10 cellular contexts compared by ENCODE assay signal in the genomic region with DNA sequence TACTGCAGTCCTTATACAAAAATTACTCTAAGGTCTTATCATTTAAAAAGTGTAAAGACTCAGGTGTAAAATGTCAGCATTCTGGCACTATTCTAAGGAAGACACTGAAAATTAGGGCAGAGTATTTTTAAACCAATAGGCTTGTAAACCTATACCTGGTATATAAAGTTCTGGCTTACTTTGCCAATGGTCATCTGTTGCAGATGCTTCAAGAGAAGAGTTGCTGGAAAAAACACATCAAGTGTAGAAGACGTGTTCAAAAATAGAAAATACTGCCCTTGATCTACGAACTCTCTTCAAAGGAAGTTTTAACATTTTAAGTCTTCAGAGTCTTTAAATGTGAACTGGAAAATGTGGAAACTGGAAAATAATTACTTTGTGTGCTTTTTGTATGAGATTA. TPM values are rescaled to one million over a fixed set of nuclear protein-coding genes. Genes with fewer than 3 reads are reported as not detected.
DNase-seq lines count a peak whose midpoint lies in the region; ATAC-seq and TF ChIP-seq lines count a peak whose summit lies in the region.
"Had no signal": no experiment of that assay in that cellular context is flagged by ENCODE, and none has a peak within 500 bp of the region (broad histone marks: within the 10 kb centered on the region; RNA-seq: fewer than 3 reads in every experiment).

No MANE protein-coding gene starts in this region.

- H2AFZ ChIP-seq in fibroblast of lung (ENCODE audit: low read length), result no peak overlapping the region

- H3K9ac ChIP-seq in fibroblast of lung (ENCODE audit: insufficient read depth, low read length), result peak overlapping the region; percentile 13
- peak overlapping the region; percentile 79 to 88 (median 85) for H3K9ac ChIP-seq in skeletal muscle tissue (ENCODE audit: low read depth in 1 of 3, low read length in 3 of 3)

- no peaks in the 10 kb centered on the region for H3K9me3 Mint-ChIP-seq in T-helper 1 cell treated with Interleukin-12 subunit alpha and Interleukin-12 subunit beta and Interleukin-4 antibody, amounts not matched to agents 30 μg/mL and 1 μg/mL, for 36 hours

- H3K79me2 ChIP-seq in fibroblast of lung (ENCODE audit: control insufficient read depth, insufficient read depth, low read length), result peaks cover 54% of the 10 kb centered on the region

- H3K27ac ChIP-seq in Panc1 (ENCODE audit: low read length) (peak overlapping the region; percentile 55; the same call in 1 of the 2 replicates), fibroblast of lung (ENCODE audit: insufficient read depth, low read length) (peak overlapping the region; percentile 18), skeletal muscle tissue (ENCODE audit: low read depth, low read length) (peak overlapping the region; percentile 80)

- peaks cover 48% of the 10 kb centered on the region for H3K4me1 Mint-ChIP-seq in T-helper 1 cell treated with Interleukin-12 subunit alpha and Interleukin-12 subunit beta and Interleukin-4 antibody, amounts not matched to agents 30 μg/mL and 1 μg/mL, for 36 hours (ENCODE audit: low read depth)

- no peak for DNase-seq in T-helper 1 cell
- no peak for DNase-seq in Panc1 (ENCODE audit: low read depth, low spot score)
- DNase-seq in fibroblast of lung (ENCODE audit: low read depth in 2 of 2), result no peak
- DNase-seq in iPS-NIHi11 (ENCODE audit: low spot score), result no peak
- DNase-seq: kidney, NCI-H1694 treated with DMSO at 0.1 percent for 48 hours had no signal

- CTCF ChIA-PET in Panc1 (lab: Charles Lee), result no interaction called here

- no peak for TF ChIP-seq CTCF in Panc1 (IDR thresholded peaks at IDR 0.05)
- TF ChIP-seq CTCF in fibroblast of lung (conservative IDR thresholded peaks at IDR 0.05 in 1 of 2, IDR thresholded peaks at IDR 0.05 in 1 of 2; ENCODE audit: low read depth in 1 of 2, low read length in 2 of 2), result no peak

- no peak for ATAC-seq in Panc1
- no peak for ATAC-seq in GM18861 (IDR thresholded peaks at IDR 0.05; ENCODE audit: unreplicated experiment)
- ATAC-seq in HG03521 (IDR thresholded peaks at IDR 0.05; ENCODE audit: unreplicated experiment), result no peak

- BruUV-seq in Panc1 (replicated peaks; lab: Mats Ljungman, UMichigan), result no TSS peak

- no peak overlapping the region for H3K4me3 ChIP-seq in Panc1 (ENCODE audit: low read depth in 2 of 2, low read length in 2 of 2)
- H3K4me3 ChIP-seq in fibroblast of lung (replicated peaks in 1 of 4; ENCODE audit: control extremely low read depth in 1 of 4, insufficient read depth in 1 of 4, low read depth in 3 of 4, low read length in 4 of 4), result peak overlapping the region; percentile 21 to 71 (median 43)
- H3K4me3 ChIP-seq in skeletal muscle tissue (ENCODE audit: low read length in 3 of 3), result peak overlapping the region; percentile 61 to 89 (median 72)

- peak overlapping the region; percentile 99 for H3K4me2 ChIP-seq in fibroblast of lung (ENCODE audit: extremely low read depth, insufficient read depth, low read length)

- no peaks in the 10 kb centered on the region for H3K27me3 ChIP-seq in Panc1 (ENCODE audit: control insufficient read depth, insufficient read depth, low read length)
- H3K27me3 ChIP-seq in fibroblast of lung (ENCODE audit: control insufficient read depth, insufficient read depth, low read length), result no peaks in the 10 kb centered on the region
- no peaks in the 10 kb centered on the region for H3K27me3 ChIP-seq in skeletal muscle tissue (ENCODE audit: control insufficient read depth in 3 of 3, insufficient read depth in 3 of 3, low read length in 3 of 3)

- no peaks in the 10 kb centered on the region for H3K9me3 ChIP-seq in Panc1 (ENCODE audit: control insufficient read depth, insufficient read depth, low read depth, low read length)
- H3K9me3 ChIP-seq in fibroblast of lung (ENCODE audit: control insufficient read depth, insufficient read depth, low read depth, low read length), result no peaks in the 10 kb centered on the region
- H3K9me3 ChIP-seq in skeletal muscle tissue (ENCODE audit: control insufficient read depth in 3 of 3, low read length in 3 of 3), result no peaks in the 10 kb centered on the region

- H3K36me3 ChIP-seq in Panc1 (ENCODE audit: control insufficient read depth, insufficient read depth, low read length), result no peaks in the 10 kb centered on the region
- H3K36me3 ChIP-seq in fibroblast of lung (ENCODE audit: control insufficient read depth, insufficient read depth, low read length), result no peaks in the 10 kb centered on the region
- H3K36me3 ChIP-seq in skeletal muscle tissue (ENCODE audit: control insufficient read depth in 3 of 3, insufficient read depth in 3 of 3, low read length in 3 of 3), result no peaks in the 10 kb centered on the region

- peaks cover 11% of the 10 kb centered on the region for H3K36me3 Mint-ChIP-seq in T-helper 1 cell treated with Interleukin-12 subunit alpha and Interleukin-12 subunit beta and Interleukin-4 antibody, amounts not matched to agents 30 μg/mL and 1 μg/mL, for 36 hours (ENCODE audit: low read depth)

- H3K4me3 Mint-ChIP-seq in T-helper 1 cell treated with Interleukin-12 subunit alpha and Interleukin-12 subunit beta and Interleukin-4 antibody, amounts not matched to agents 30 μg/mL and 1 μg/mL, for 36 hours, result peak overlapping the region; percentile 88

- H3K27ac Mint-ChIP-seq in T-helper 1 cell treated with Interleukin-12 subunit alpha and Interleukin-12 subunit beta and Interleukin-4 antibody, amounts not matched to agents 30 μg/mL and 1 μg/mL, for 36 hours, result peak overlapping the region; percentile 84

- H3K27me3 Mint-ChIP-seq in T-helper 1 cell treated with Interleukin-12 subunit alpha and Interleukin-12 subunit beta and Interleukin-4 antibody, amounts not matched to agents 30 μg/mL and 1 μg/mL, for 36 hours (ENCODE audit: low read depth), result no peaks in the 10 kb centered on the region

- intact Hi-C loops in Panc1 (cut with micrococcal nuclease; ENCODE audit: unreplicated experiment), result no loop called here

- POLR2A ChIA-PET in Panc1 (lab: Charles Lee), result no interaction called here

- H4K20me1 ChIP-seq in fibroblast of lung (ENCODE audit: control insufficient read depth, extremely low read depth, insufficient read depth, low read length), result no peaks in the 10 kb centered on the region

- in situ Hi-C loops in Panc1 (cut with HindIII; ENCODE audit: low pct_unique_long_range_greater_than_20kb, low sequenced_read_pairs), result no loop called here

- peaks cover 36% of the 10 kb centered on the region for H3K4me1 ChIP-seq in Panc1 (ENCODE audit: control insufficient read depth, insufficient read depth, low read length)
- peaks cover 5% of the 10 kb centered on the region for H3K4me1 ChIP-seq in fibroblast of lung (ENCODE audit: control insufficient read depth, extremely low read depth, insufficient read depth, low read length)
- H3K4me1 ChIP-seq in skeletal muscle tissue (ENCODE audit: control insufficient read depth in 3 of 3, insufficient read depth in 3 of 3, low read length in 3 of 3), result peaks cover 8 to 15% (median 8%) of the 10 kb centered on the region in 3 donors

RNA-seq across cellular contexts. Expression of gene NT5C3A, which starts 23.9 kb away (rescaled TPM):
- total RNA-seq in Panc1 (2021; ENCODE audit: unreplicated experiment) (29.1 TPM), fibroblast of lung (19.3 and 25.3 TPM in 2 replicates), skeletal muscle tissue (31.3 TPM)
- polyA plus RNA-seq in Panc1 (2012; ENCODE audit: insufficient read length), result 12.5 TPM
- polyA plus RNA-seq in fibroblast of lung, result 17.2 and 18.4 TPM in 2 replicates
- 15.3 and 15.5 TPM in 2 replicates for polyA plus RNA-seq in fibroblast of lung (2012)
- 0.22 and 0.90 TPM in 2 replicates for polyA minus RNA-seq in fibroblast of lung (ENCODE audit: low replicate concordance)

Comparison
In these comparisons a context has a peak if more than half of its experiments do, and no peak if none do; other contexts are left out.
1. H3K27ac ChIP-seq: peak in every context shown above with its lines; median percentile 80 in skeletal muscle tissue; 55 in Panc1; 18 in fibroblast of lung.
2. H3K4me3 ChIP-seq: peak in fibroblast of lung (4 of 4) and skeletal muscle tissue (3 of 3); none in Panc1 (0 of 2).